ENCODE assay signal across 21 cellular contexts in the genomic region with DNA sequence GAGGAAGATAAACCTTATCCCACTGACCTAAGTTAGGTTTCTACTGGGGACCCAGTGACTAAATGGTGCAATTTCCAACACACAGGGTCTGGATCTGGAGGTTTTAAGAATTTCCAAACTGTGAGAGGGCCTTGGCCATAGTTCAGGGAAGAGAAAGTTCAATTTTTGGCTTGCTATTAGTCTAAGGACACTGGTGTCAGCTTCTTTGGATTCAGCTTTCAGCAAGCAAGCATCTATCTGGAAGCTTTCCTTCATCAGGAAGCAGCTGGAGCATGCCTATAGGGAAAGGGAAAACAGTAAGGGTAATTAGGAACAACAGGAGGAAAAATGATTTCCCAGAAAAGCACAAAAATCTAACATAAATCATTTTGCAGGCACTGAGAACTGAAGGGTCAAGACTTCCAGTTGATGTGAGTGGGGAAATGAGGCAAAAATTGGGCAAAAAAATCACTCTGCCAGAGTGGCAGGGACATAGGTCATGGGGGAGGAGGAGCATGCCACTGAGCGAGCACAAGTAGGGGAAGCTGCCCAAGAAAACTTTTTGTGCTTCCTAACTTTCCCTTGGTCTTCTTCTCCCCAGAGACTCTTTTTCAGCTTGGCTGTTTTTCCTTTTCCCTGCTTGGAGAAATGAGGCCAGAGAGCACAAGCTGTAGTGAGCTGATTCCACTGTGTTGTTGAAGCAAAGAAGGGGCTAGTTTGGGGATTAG.
DNase-seq lines count a peak whose midpoint lies in the region; ATAC-seq and TF ChIP-seq lines count a peak whose summit lies in the region.
"Had no signal": no experiment of that assay in that cellular context is flagged by ENCODE, and none has a peak within 500 bp of the region (broad histone marks: within the 10 kb centered on the region; RNA-seq: fewer than 3 reads in every experiment).

No MANE protein-coding gene starts in this region.

- H3K27ac ChIP-seq in left ventricle myocardium inferior (replicated peaks) (peak overlapping the region; percentile 71), uterus (peak overlapping the region; percentile 9 to 10)
- H3K27ac ChIP-seq: BLaER1, HL-60 had no signal

- H3K27ac Mint-ChIP-seq in glutamatergic neuron (ENCODE audit: unreplicated experiment), result no peak overlapping the region
- H3K27ac Mint-ChIP-seq: CD8-positive, alpha-beta memory T cell; IgD-negative memory B cell had no signal

- H3K9me3 ChIP-seq in left ventricle myocardium inferior (replicated peaks), result no peaks in the 10 kb centered on the region
- no peaks in the 10 kb centered on the region for H3K9me3 ChIP-seq in uterus
- H3K9me3 ChIP-seq: BLaER1 had no signal

- H3K36me3 Mint-ChIP-seq in glutamatergic neuron (ENCODE audit: unreplicated experiment), result no peaks in the 10 kb centered on the region
- H3K36me3 Mint-ChIP-seq: CD8-positive, alpha-beta memory T cell; IgD-negative memory B cell had no signal

- H3K36me3 ChIP-seq in left ventricle myocardium inferior, result no peaks in the 10 kb centered on the region
- no peaks in the 10 kb centered on the region for H3K36me3 ChIP-seq in uterus
- H3K36me3 ChIP-seq: BLaER1 had no signal

- H3K4me1 ChIP-seq in left ventricle myocardium inferior, result peaks cover 4% of the 10 kb centered on the region
- no peaks in the 10 kb centered on the region for H3K4me1 ChIP-seq in uterus
- H3K4me1 ChIP-seq: BLaER1 had no signal

- H3K27me3 ChIP-seq in left ventricle myocardium inferior (ENCODE audit: low read depth) (no peaks in the 10 kb centered on the region), uterus (no peaks in the 10 kb centered on the region)
- H3K27me3 ChIP-seq: BLaER1 had no signal

- peaks cover 3% of the 10 kb centered on the region for H3K27me3 Mint-ChIP-seq in glutamatergic neuron (ENCODE audit: unreplicated experiment)
- H3K27me3 Mint-ChIP-seq: CD8-positive, alpha-beta memory T cell; IgD-negative memory B cell had no signal

- H3K4me3 ChIP-seq in left ventricle myocardium inferior (no peak overlapping the region), uterus (no peak overlapping the region)
- H3K4me3 ChIP-seq: BLaER1 had no signal

- DNase-seq in Right ventricle myocardium superior (peak; percentile 45), cardiac septum (ENCODE audit: low spot score) (no peak), left ventricle myocardium inferior (no peak), omental fat pad (ENCODE audit: low spot score) (no peak), uterus (peak in 1 of 2 donors; percentile 52), glutamatergic neuron (no peak), NCI-H1930 (lab: John Stamatoyannopoulos, UW) (no peak), DMS 273 (lab: John Stamatoyannopoulos, UW; ENCODE audit: unreplicated experiment) (no peak)
- DNase-seq: 8988T; CD8-positive, alpha-beta memory T cell; DMS79 treated with DMSO at 0.1 percent for 48 hours; Kasumi-1; MM.1S; NCI-H1092 treated with DMSO at 0.1 percent for 48 hours; NCI-H1694 treated with DMSO at 0.1 percent for 48 hours; NCI-H446; NK-92 treated with Interleukin-12 subunit alpha and Interleukin-12 subunit beta, amount 100 ng/mL, for 24 hours had no signal

- TF ChIP-seq CTCF in left ventricle myocardium inferior (IDR thresholded peaks at IDR 0.05; ENCODE audit: borderline replicate concordance), result no peak
- TF ChIP-seq CTCF in omental fat pad (IDR thresholded peaks at IDR 0.05), result no peak
- no peak for TF ChIP-seq CTCF in uterus (IDR thresholded peaks at IDR 0.05)
- no peak for TF ChIP-seq CTCF in glutamatergic neuron (IDR thresholded peaks at IDR 0.05; ENCODE audit: partially characterized antibody, unreplicated experiment)

- no peak for TF ChIP-seq POLR2A in uterus (IDR thresholded peaks at IDR 0.05)

- no peaks in the 10 kb centered on the region for H3K4me1 Mint-ChIP-seq in glutamatergic neuron (ENCODE audit: low read depth, unreplicated experiment)
- H3K4me1 Mint-ChIP-seq: CD8-positive, alpha-beta memory T cell; IgD-negative memory B cell had no signal

- intact Hi-C loops in Right ventricle myocardium superior (cut with DNase I), result no loop called here
- intact Hi-C loops in cardiac septum (cut with DNase I), result no loop called here
- intact Hi-C loops in left ventricle myocardium inferior (cut with micrococcal nuclease), result no loop called here
- intact Hi-C loops in uterus (cut with DNase I; ENCODE audit: low total_unique reads), result no loop called here

- H3K4me3 Mint-ChIP-seq in glutamatergic neuron (ENCODE audit: unreplicated experiment), result no peak overlapping the region
- H3K4me3 Mint-ChIP-seq: CD8-positive, alpha-beta memory T cell; IgD-negative memory B cell had no signal

- ATAC-seq in Right ventricle myocardium superior (ENCODE audit: poor library complexity) (peak; percentile 92), omental fat pad (ENCODE audit: low FRiP score) (peak; percentile 51)
- ATAC-seq: HCT116 had no signal

- H3K9me3 Mint-ChIP-seq in glutamatergic neuron (ENCODE audit: unreplicated experiment), result no peaks in the 10 kb centered on the region
